Comparison of ENCODE assay signal across 9 cellular contexts in genomic region chr17:979211-979538, GRCh38. TPM values are rescaled to one million over a fixed set of nuclear protein-coding genes. Genes with fewer than 3 reads are reported as not detected.
DNase-seq lines count a peak whose midpoint lies in the region; ATAC-seq and TF ChIP-seq lines count a peak whose summit lies in the region.
"Had no signal": no experiment of that assay in that cellular context is flagged by ENCODE, and none has a peak within 500 bp of the region (broad histone marks: within the 10 kb centered on the region; RNA-seq: fewer than 3 reads in every experiment).

No MANE protein-coding gene starts in this region.

- H3K36me3 ChIP-seq in liver (ENCODE audit: control insufficient read depth in 4 of 4, insufficient read depth in 3 of 4, low read depth in 1 of 4, low read length in 3 of 4): peaks cover 0 to 2% (median 0%) of the 10 kb centered on the region in 4 donors
- no peaks in the 10 kb centered on the region for H3K36me3 ChIP-seq in urinary bladder (ENCODE audit: insufficient read depth)

- no peak for DNase-seq in activated CD8-positive, alpha-beta memory T cell treated with anti-CD3 and anti-CD28 coated beads, Interleukin-2, amount 10 ng/mL, durations not matched to agents 7 days and 5 days
- DNase-seq in activated CD8-positive, alpha-beta memory T cell treated with anti-CD3 and anti-CD28 coated beads for 24 hours: no peak
- no peak for DNase-seq in astrocyte of the spinal cord (ENCODE audit: low read depth, low spot score)
- DNase-seq in AG08395 (ENCODE audit: low spot score): no peak
- DNase-seq in stimulated activated CD8-positive, alpha-beta memory T cell treated with anti-CD3 and anti-CD28 coated beads, Interleukin-4, amount 100 ng/mL, for 48 hours: no peak

- H3K27me3 Mint-ChIP-seq in activated CD8-positive, alpha-beta memory T cell treated with anti-CD3 and anti-CD28 coated beads, Interleukin-2, amount 10 ng/mL, durations not matched to agents 7 days and 5 days: peaks cover 39% of the 10 kb centered on the region

- no peaks in the 10 kb centered on the region for H3K9me3 Mint-ChIP-seq in activated CD8-positive, alpha-beta memory T cell treated with anti-CD3 and anti-CD28 coated beads, Interleukin-2, amount 10 ng/mL, durations not matched to agents 7 days and 5 days (ENCODE audit: low read depth)
- H3K9me3 Mint-ChIP-seq: activated T-helper 2 cell treated with anti-CD3 and anti-CD28 coated beads, Interferon-gamma antibody, Interleukin-2, Interleukin-4, amounts not matched to agents 10 μg/mL and 5 μg/mL and 100 μg/mL, durations not matched to agents 14 hours and 24 hours and 36 hours had no signal

- no peaks in the 10 kb centered on the region for H3K36me3 Mint-ChIP-seq in activated CD8-positive, alpha-beta memory T cell treated with anti-CD3 and anti-CD28 coated beads, Interleukin-2, amount 10 ng/mL, durations not matched to agents 7 days and 5 days

- WGBS in liver: 1% methylated on average over 42 of the region's 42 CpGs
- under 1% methylated on average over 42 of the region's 42 CpGs for WGBS in urinary bladder

- no peak overlapping the region for H3K9ac ChIP-seq in liver (ENCODE audit: low read depth in 1 of 2, low read length in 2 of 2)

- H3K4me1 Mint-ChIP-seq in activated CD8-positive, alpha-beta memory T cell treated with anti-CD3 and anti-CD28 coated beads, Interleukin-2, amount 10 ng/mL, durations not matched to agents 7 days and 5 days: peaks cover 9% of the 10 kb centered on the region

- in situ Hi-C loops in astrocyte of the spinal cord (cut with HindIII; ENCODE audit: low sequenced_read_pairs): no loop called here

- TF ChIP-seq CTCF in astrocyte of the spinal cord (IDR thresholded peaks at IDR 0.05; ENCODE audit: low read depth, low read length): no peak
- TF ChIP-seq CTCF in liver (IDR thresholded peaks at IDR 0.05; ENCODE audit: low read depth, low read length, missing input control): no peak

- ATAC-seq in activated CD8-positive, alpha-beta memory T cell treated with anti-CD3 and anti-CD28 coated beads, Interleukin-2, amount 10 ng/mL, durations not matched to agents 7 days and 5 days: peak; percentile 29
- ATAC-seq in GM19035 (IDR thresholded peaks at IDR 0.05; ENCODE audit: unreplicated experiment): no peak

- no peaks in the 10 kb centered on the region for H3K9me3 ChIP-seq in liver (ENCODE audit: control insufficient read depth in 4 of 4, low read length in 3 of 4)

- no peak for TF ChIP-seq RAD21 in liver (IDR thresholded peaks at IDR 0.05)

- H3K4me1 ChIP-seq in liver (ENCODE audit: control insufficient read depth in 4 of 4, insufficient read depth in 4 of 4, low read length in 3 of 4) (peaks cover 0 to 23% (median 15%) of the 10 kb centered on the region in 4 donors), urinary bladder (ENCODE audit: insufficient read depth) (no peaks in the 10 kb centered on the region)

- H3K4me3 ChIP-seq in astrocyte of the spinal cord (ENCODE audit: low read depth, low read length) (peak overlapping the region; percentile 65), liver (ENCODE audit: low read depth in 1 of 3, low read length in 3 of 3) (peak overlapping the region; percentile 26 to 79 (median 37)), urinary bladder (ENCODE audit: low read depth, low read length) (peak overlapping the region; percentile 98)

- H3K4me3 Mint-ChIP-seq in activated CD8-positive, alpha-beta memory T cell treated with anti-CD3 and anti-CD28 coated beads, Interleukin-2, amount 10 ng/mL, durations not matched to agents 7 days and 5 days: no peak overlapping the region

- H3K27ac Mint-ChIP-seq in activated CD8-positive, alpha-beta memory T cell treated with anti-CD3 and anti-CD28 coated beads, Interleukin-2, amount 10 ng/mL, durations not matched to agents 7 days and 5 days: no peak overlapping the region
- H3K27ac Mint-ChIP-seq: activated T-helper 2 cell treated with anti-CD3 and anti-CD28 coated beads, Interferon-gamma antibody, Interleukin-2, Interleukin-4, amounts not matched to agents 10 μg/mL and 5 μg/mL and 100 μg/mL, durations not matched to agents 14 hours and 24 hours and 36 hours had no signal

- H3K27ac ChIP-seq in liver (ENCODE audit: low read depth in 1 of 2, low read length in 2 of 2) (no peak overlapping the region), urinary bladder (ENCODE audit: low read depth) (peak overlapping the region; percentile 60)

- CTCF ChIA-PET in activated CD8-positive, alpha-beta memory T cell treated with anti-CD3 and anti-CD28 coated beads, Interleukin-2, amount 10 ng/mL, durations not matched to agents 7 days and 5 days (lab: Charles Lee): interaction anchor here (0.5 to 5.4 kb wide), 8 partner anchors 10 to 197 kb away, joined by 3 to 56 read pairs (median 16); partner anchors contain the start of genes GLOD4, MRM3 and TIMM22

- no peaks in the 10 kb centered on the region for H3K27me3 ChIP-seq in liver (ENCODE audit: control insufficient read depth in 4 of 4, insufficient read depth in 4 of 4, low read length in 3 of 4)

TF ChIP-seq in liver, 16 proteins besides CTCF, POLR2A, EP300 and RAD21:
- TF ChIP-seq GABPA (IDR thresholded peaks at IDR 0.05 in 1 of 2, conservative IDR thresholded peaks at IDR 0.05 in 1 of 2) (no peak), HNF4A (conservative IDR thresholded peaks at IDR 0.05) (no peak), YY1 (IDR thresholded peaks at IDR 0.05) (no peak), EGR1 (IDR thresholded peaks at IDR 0.05; ENCODE audit: low read depth in 2 of 2) (no peak), JUND (IDR thresholded peaks at IDR 0.05) (no peak), NR2F2 (IDR thresholded peaks at IDR 0.05) (no peak), FOXA2 (IDR thresholded peaks at IDR 0.05) (no peak), FOXA1 (IDR thresholded peaks at IDR 0.05) (no peak), HNF4G (IDR thresholded peaks at IDR 0.05) (no peak), SP1 (IDR thresholded peaks at IDR 0.05) (no peak), TAF1 (conservative IDR thresholded peaks at IDR 0.05) (no peak), ATF3 (IDR thresholded peaks at IDR 0.05) (no peak)
- TF ChIP-seq, protein P1, sequence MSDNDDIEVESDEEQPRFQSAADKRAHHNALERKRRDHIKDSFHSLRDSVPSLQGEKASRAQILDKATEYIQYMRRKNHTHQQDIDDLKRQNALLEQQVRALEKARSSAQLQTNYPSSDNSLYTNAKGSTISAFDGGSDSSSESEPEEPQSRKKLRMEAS (IDR thresholded peaks at IDR 0.05): no peak

RNA-seq across cellular contexts. Expression of gene NXN, which starts 0.4 kb away (rescaled TPM):
- total RNA-seq in activated CD8-positive, alpha-beta memory T cell treated with anti-CD3 and anti-CD28 coated beads, Interleukin-2, amount 10 ng/mL, durations not matched to agents 7 days and 5 days: under 1 TPM; 0.14 to 0.70 TPM
- 1 to 10 TPM; 2.3 to 4.2 TPM for total RNA-seq in liver
- polyA plus RNA-seq in liver: 1 to 10 TPM; 2.5 to 4.5 TPM
- 54.2 TPM for total RNA-seq in urinary bladder
- polyA plus RNA-seq in urinary bladder: 81.2 TPM

RNA-seq across cellular contexts. Expression of gene TIMM22, which starts 17.8 kb away (rescaled TPM):
- 10 to 100 TPM in 1 of 2 experiments, 1 to 10 TPM in 1; 9.7 to 12.5 TPM for total RNA-seq in activated CD8-positive, alpha-beta memory T cell treated with anti-CD3 and anti-CD28 coated beads, Interleukin-2, amount 10 ng/mL, durations not matched to agents 7 days and 5 days
- total RNA-seq in liver: 1 to 10 TPM; 4.4 to 5.0 TPM
- polyA plus RNA-seq in liver: 1 to 10 TPM; 4.4 to 4.7 TPM
- total RNA-seq in urinary bladder: 9.3 TPM
- polyA plus RNA-seq in urinary bladder: 11.3 TPM

Comparison
In these comparisons a context has a peak if more than half of its experiments do, and no peak if none do; other contexts are left out.
1. H3K4me3 ChIP-seq: peak in every context shown above with its lines; median percentile 98 in urinary bladder; 65 in astrocyte of the spinal cord; 37 in liver.
2. RNA of gene NXN, which starts 0.4 kb away (total RNA-seq): 54.2 TPM in urinary bladder (single experiment); 2.3 to 4.2 TPM in liver and 0.14 to 0.70 TPM in activated CD8-positive, alpha-beta memory T cell treated with anti-CD3 and anti-CD28 coated beads, Interleukin-2, amount 10 ng/mL, durations not matched to agents 7 days and 5 days; every median in the first group is over 10 times any median in the second.